In the genomic region with DNA sequence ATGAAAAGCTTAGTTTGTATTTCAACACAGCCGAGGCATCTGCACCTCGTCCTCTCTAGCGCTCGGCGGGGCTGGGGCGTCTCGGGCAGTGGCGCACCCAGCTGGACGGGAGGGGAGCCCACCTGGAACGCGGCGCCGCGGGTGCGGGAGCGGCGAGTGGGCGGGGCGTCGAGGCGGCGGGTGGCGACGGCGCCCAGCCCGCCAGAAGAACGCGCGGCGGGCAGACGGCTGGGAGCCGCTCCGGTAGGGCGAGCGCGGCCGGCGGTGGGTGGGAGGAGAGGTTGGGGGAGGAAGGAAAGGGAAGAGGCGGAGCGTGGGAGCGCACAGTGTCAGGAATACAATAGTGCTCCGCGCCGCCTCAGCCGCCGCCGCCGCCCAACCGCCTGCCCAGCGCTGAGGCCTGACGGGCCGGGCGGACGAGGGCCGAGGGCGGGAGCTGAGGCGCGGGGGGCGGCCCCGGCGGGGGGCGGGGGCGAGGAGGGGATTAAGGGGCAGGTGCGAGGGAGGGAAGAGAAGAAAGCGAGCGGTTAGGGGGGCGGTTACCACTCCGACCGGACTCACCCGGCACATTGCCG, we compare ENCODE assay signal across 1 cellular context.
TF ChIP-seq lines count a peak whose summit lies in the region.

Gene JADE3 (plus strand): TSS at position 324 of the 575 bp plus-strand sequence. CDS start 72,474 bp downstream, outside the sequence.

TF ChIP-seq in HepG2, 621 proteins besides CTCF, POLR2A, EP300 and RAD21 (continued from another document and continues in another):
- TF ChIP-seq, protein P1, sequence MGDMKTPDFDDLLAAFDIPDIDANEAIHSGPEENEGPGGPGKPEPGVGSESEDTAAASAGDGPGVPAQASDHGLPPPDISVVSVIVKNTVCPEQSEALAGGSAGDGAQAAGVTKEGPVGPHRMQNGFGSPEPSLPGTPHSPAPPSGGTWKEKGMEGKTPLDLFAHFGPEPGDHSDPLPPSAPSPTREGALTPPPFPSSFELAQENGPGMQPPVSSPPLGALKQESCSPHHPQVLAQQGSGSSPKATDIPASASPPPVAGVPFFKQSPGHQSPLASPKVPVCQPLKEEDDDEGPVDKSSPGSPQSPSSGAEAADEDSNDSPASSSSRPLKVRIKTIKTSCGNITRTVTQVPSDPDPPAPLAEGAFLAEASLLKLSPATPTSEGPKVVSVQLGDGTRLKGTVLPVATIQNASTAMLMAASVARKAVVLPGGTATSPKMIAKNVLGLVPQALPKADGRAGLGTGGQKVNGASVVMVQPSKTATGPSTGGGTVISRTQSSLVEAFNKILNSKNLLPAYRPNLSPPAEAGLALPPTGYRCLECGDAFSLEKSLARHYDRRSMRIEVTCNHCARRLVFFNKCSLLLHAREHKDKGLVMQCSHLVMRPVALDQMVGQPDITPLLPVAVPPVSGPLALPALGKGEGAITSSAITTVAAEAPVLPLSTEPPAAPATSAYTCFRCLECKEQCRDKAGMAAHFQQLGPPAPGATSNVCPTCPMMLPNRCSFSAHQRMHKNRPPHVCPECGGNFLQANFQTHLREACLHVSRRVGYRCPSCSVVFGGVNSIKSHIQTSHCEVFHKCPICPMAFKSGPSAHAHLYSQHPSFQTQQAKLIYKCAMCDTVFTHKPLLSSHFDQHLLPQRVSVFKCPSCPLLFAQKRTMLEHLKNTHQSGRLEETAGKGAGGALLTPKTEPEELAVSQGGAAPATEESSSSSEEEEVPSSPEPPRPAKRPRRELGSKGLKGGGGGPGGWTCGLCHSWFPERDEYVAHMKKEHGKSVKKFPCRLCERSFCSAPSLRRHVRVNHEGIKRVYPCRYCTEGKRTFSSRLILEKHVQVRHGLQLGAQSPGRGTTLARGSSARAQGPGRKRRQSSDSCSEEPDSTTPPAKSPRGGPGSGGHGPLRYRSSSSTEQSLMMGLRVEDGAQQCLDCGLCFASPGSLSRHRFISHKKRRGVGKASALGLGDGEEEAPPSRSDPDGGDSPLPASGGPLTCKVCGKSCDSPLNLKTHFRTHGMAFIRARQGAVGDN (CRISPR knock-in tag; IDR thresholded peaks at IDR 0.05), result peak; percentile 42
- no peak for TF ChIP-seq NR2F2 (IDR thresholded peaks at IDR 0.05; ENCODE audit: borderline replicate concordance, low read depth)
- TF ChIP-seq SOX5 (CRISPR knock-in tag; IDR thresholded peaks at IDR 0.05; ENCODE audit: borderline replicate concordance), result no peak
- TF ChIP-seq ZNF703 (CRISPR knock-in tag; IDR thresholded peaks at IDR 0.05; ENCODE audit: borderline replicate concordance), result no peak
- no peak for TF ChIP-seq IRX3 (CRISPR knock-in tag; IDR thresholded peaks at IDR 0.05; ENCODE audit: borderline replicate concordance, low read depth)
- no peak for TF ChIP-seq ZNF557 (CRISPR knock-in tag; IDR thresholded peaks at IDR 0.05)
- no peak for TF ChIP-seq GABPA (IDR thresholded peaks at IDR 0.05; ENCODE audit: low read depth, low read length)
- TF ChIP-seq GABPA (CRISPR knock-in tag; IDR thresholded peaks at IDR 0.05; ENCODE audit: low read depth), result peak; percentile 23; the same call in 1 of the 2 replicates
- TF ChIP-seq MAFG (CRISPR knock-in tag; IDR thresholded peaks at IDR 0.05), result no peak
- TF ChIP-seq, protein P2, sequence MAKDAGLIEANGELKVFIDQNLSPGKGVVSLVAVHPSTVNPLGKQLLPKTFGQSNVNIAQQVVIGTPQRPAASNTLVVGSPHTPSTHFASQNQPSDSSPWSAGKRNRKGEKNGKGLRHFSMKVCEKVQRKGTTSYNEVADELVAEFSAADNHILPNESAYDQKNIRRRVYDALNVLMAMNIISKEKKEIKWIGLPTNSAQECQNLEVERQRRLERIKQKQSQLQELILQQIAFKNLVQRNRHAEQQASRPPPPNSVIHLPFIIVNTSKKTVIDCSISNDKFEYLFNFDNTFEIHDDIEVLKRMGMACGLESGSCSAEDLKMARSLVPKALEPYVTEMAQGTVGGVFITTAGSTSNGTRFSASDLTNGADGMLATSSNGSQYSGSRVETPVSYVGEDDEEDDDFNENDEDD (CRISPR knock-in tag; IDR thresholded peaks at IDR 0.05; ENCODE audit: borderline replicate concordance), result 0 out of 2 replicates have a peak, but pooled peaks have one; percentile 39
- TF ChIP-seq PRPF4 (IDR thresholded peaks at IDR 0.05; ENCODE audit: low read depth, low read length, poor library complexity, severe bottlenecking), result no peak
- TF ChIP-seq, protein P3, sequence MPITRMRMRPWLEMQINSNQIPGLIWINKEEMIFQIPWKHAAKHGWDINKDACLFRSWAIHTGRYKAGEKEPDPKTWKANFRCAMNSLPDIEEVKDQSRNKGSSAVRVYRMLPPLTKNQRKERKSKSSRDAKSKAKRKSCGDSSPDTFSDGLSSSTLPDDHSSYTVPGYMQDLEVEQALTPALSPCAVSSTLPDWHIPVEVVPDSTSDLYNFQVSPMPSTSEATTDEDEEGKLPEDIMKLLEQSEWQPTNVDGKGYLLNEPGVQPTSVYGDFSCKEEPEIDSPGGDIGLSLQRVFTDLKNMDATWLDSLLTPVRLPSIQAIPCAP (CRISPR knock-in tag; IDR thresholded peaks at IDR 0.05; ENCODE audit: low read depth), result no peak
- TF ChIP-seq ZEB1 (IDR thresholded peaks at IDR 0.05; ENCODE audit: insufficient replicate concordance, low read depth), result no peak
- no peak for TF ChIP-seq GLI4 (CRISPR knock-in tag; IDR thresholded peaks at IDR 0.05; ENCODE audit: borderline replicate concordance)
- peak; percentile 23; the same call in 1 of the 2 replicates for TF ChIP-seq ARNT2 (CRISPR knock-in tag; IDR thresholded peaks at IDR 0.05; ENCODE audit: low read depth)
- no peak for TF ChIP-seq ZBTB7B (CRISPR knock-in tag; IDR thresholded peaks at IDR 0.05)
- TF ChIP-seq YY1 (IDR thresholded peaks at IDR 0.05; ENCODE audit: insufficient read depth, insufficient replicate concordance, low read depth, low read length), result no peak
- TF ChIP-seq NCOA2 (CRISPR knock-in tag; IDR thresholded peaks at IDR 0.05), result no peak
- no peak for TF ChIP-seq ZNF569 (CRISPR knock-in tag; IDR thresholded peaks at IDR 0.05; ENCODE audit: borderline replicate concordance)
- TF ChIP-seq NFIB (CRISPR knock-in tag; IDR thresholded peaks at IDR 0.05; ENCODE audit: borderline replicate concordance), result no peak
- no peak for TF ChIP-seq ATM (IDR thresholded peaks at IDR 0.05; ENCODE audit: borderline replicate concordance)
- no peak for TF ChIP-seq ZNF12 (CRISPR knock-in tag; IDR thresholded peaks at IDR 0.05)
- TF ChIP-seq ZNF547 (CRISPR knock-in tag; IDR thresholded peaks at IDR 0.05), result no peak
- no peak for TF ChIP-seq MEIS2 (CRISPR knock-in tag; IDR thresholded peaks at IDR 0.05)
- TF ChIP-seq ZNF670 (CRISPR knock-in tag; IDR thresholded peaks at IDR 0.05; ENCODE audit: borderline replicate concordance), result no peak
- TF ChIP-seq, protein P4, sequence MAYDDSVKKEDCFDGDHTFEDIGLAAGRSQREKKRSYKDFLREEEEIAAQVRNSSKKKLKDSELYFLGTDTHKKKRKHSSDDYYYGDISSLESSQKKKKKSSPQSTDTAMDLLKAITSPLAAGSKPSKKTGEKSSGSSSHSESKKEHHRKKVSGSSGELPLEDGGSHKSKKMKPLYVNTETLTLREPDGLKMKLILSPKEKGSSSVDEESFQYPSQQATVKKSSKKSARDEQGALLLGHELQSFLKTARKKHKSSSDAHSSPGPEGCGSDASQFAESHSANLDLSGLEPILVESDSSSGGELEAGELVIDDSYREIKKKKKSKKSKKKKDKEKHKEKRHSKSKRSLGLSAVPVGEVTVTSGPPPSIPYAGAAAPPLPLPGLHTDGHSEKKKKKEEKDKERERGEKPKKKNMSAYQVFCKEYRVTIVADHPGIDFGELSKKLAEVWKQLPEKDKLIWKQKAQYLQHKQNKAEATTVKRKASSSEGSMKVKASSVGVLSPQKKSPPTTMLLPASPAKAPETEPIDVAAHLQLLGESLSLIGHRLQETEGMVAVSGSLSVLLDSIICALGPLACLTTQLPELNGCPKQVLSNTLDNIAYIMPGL (CRISPR knock-in tag; IDR thresholded peaks at IDR 0.05; ENCODE audit: borderline replicate concordance in 1 of 2, low read depth in 1 of 2), result no peak
- TF ChIP-seq, protein P5, sequence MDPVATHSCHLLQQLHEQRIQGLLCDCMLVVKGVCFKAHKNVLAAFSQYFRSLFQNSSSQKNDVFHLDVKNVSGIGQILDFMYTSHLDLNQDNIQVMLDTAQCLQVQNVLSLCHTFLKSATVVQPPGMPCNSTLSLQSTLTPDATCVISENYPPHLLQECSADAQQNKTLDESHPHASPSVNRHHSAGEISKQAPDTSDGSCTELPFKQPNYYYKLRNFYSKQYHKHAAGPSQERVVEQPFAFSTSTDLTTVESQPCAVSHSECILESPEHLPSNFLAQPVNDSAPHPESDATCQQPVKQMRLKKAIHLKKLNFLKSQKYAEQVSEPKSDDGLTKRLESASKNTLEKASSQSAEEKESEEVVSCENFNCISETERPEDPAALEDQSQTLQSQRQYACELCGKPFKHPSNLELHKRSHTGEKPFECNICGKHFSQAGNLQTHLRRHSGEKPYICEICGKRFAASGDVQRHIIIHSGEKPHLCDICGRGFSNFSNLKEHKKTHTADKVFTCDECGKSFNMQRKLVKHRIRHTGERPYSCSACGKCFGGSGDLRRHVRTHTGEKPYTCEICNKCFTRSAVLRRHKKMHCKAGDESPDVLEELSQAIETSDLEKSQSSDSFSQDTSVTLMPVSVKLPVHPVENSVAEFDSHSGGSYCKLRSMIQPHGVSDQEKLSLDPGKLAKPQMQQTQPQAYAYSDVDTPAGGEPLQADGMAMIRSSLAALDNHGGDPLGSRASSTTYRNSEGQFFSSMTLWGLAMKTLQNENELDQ (CRISPR knock-in tag; IDR thresholded peaks at IDR 0.05; ENCODE audit: borderline replicate concordance), result no peak
- no peak for TF ChIP-seq ZNF382 (CRISPR knock-in tag; IDR thresholded peaks at IDR 0.05; ENCODE audit: borderline replicate concordance)
- TF ChIP-seq, protein P6, sequence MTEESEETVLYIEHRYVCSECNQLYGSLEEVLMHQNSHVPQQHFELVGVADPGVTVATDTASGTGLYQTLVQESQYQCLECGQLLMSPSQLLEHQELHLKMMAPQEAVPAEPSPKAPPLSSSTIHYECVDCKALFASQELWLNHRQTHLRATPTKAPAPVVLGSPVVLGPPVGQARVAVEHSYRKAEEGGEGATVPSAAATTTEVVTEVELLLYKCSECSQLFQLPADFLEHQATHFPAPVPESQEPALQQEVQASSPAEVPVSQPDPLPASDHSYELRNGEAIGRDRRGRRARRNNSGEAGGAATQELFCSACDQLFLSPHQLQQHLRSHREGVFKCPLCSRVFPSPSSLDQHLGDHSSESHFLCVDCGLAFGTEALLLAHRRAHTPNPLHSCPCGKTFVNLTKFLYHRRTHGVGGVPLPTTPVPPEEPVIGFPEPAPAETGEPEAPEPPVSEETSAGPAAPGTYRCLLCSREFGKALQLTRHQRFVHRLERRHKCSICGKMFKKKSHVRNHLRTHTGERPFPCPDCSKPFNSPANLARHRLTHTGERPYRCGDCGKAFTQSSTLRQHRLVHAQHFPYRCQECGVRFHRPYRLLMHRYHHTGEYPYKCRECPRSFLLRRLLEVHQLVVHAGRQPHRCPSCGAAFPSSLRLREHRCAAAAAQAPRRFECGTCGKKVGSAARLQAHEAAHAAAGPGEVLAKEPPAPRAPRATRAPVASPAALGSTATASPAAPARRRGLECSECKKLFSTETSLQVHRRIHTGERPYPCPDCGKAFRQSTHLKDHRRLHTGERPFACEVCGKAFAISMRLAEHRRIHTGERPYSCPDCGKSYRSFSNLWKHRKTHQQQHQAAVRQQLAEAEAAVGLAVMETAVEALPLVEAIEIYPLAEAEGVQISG (CRISPR knock-in tag; IDR thresholded peaks at IDR 0.05), result peak; percentile 98
- no peak for TF ChIP-seq ARID5B (CRISPR knock-in tag; IDR thresholded peaks at IDR 0.05)
- TF ChIP-seq MED13 (CRISPR knock-in tag; IDR thresholded peaks at IDR 0.05), result no peak
- TF ChIP-seq ZFY (CRISPR knock-in tag; IDR thresholded peaks at IDR 0.05), result 0 out of 2 replicates have a peak, but pooled peaks have one; percentile 18
- TF ChIP-seq JUN (CRISPR knock-in tag; IDR thresholded peaks at IDR 0.05), result no peak
- TF ChIP-seq ZNF276 (CRISPR knock-in tag; IDR thresholded peaks at IDR 0.05; ENCODE audit: low read depth), result no peak
- TF ChIP-seq ZNF652 (CRISPR knock-in tag; IDR thresholded peaks at IDR 0.05; ENCODE audit: borderline replicate concordance, low read depth), result no peak
- TF ChIP-seq PHF8 (CRISPR knock-in tag; IDR thresholded peaks at IDR 0.05), result 0 out of 2 replicates have a peak, but pooled peaks have one; percentile 26
- TF ChIP-seq HOXD1 (CRISPR knock-in tag; IDR thresholded peaks at IDR 0.05), result no peak
- no peak for TF ChIP-seq MED1 (CRISPR knock-in tag; IDR thresholded peaks at IDR 0.05)
- TF ChIP-seq MAZ (IDR thresholded peaks at IDR 0.05; ENCODE audit: borderline replicate concordance, low read depth, low read length), result no peak
- peak; percentile 59; the same call in 1 of the 2 replicates for TF ChIP-seq MAZ (CRISPR knock-in tag; IDR thresholded peaks at IDR 0.05; ENCODE audit: low read depth)
- no peak for TF ChIP-seq ZNF138 (CRISPR knock-in tag; IDR thresholded peaks at IDR 0.05; ENCODE audit: low read depth)
